In the genomic region with DNA sequence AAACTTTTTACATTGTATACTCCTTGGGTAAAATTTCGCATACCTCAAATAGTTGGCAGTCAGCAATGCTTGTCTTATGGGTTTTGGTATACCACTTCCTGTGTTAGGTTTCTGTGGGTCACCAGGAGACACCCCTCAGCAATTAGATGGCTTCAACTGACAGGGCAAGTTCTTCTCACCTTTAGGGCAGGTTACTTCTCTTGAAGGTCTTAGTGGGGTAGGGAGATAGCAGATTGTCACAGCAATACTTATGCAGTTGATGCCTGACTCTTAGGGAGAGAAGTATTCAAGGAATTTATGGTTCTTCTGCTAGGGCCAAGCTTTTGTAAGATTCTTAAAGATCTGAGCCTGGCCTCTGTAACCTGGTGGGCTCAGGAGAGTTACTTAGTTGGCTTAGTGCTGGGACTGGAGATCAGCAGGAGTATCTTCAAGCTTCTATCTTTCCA, we compare ENCODE assay signal across 9 cellular contexts. TPM values are rescaled to one million over a fixed set of nuclear protein-coding genes. Genes with fewer than 3 reads are reported as not detected.
DNase-seq lines count a peak whose midpoint lies in the region; ATAC-seq, FAIRE-seq and TF ChIP-seq lines count a peak whose summit lies in the region.
"Had no signal": no experiment of that assay in that cellular context is flagged by ENCODE, and none has a peak within 500 bp of the region (broad histone marks: within the 10 kb centered on the region; RNA-seq: fewer than 3 reads in every experiment).

No MANE protein-coding gene starts in this region.

- CTCF ChIA-PET in Panc1 (lab: Charles Lee) = interaction anchor here (0.6 kb wide), 1 partner anchor 975 kb away, joined by 3 read pairs; no protein-coding TSS in a partner anchor

- no peaks in the 10 kb centered on the region for H3K36me3 ChIP-seq in Panc1 (ENCODE audit: control insufficient read depth, insufficient read depth, low read length)

- H3K4me3 ChIP-seq in HFF-Myc (replicated peaks; ENCODE audit: low read depth, low read length) (no peak overlapping the region), Panc1 (ENCODE audit: low read depth in 2 of 2, low read length in 2 of 2) (no peak overlapping the region; a peak in 1 of 4 replicates), fibroblast of mammary gland (ENCODE audit: control insufficient read depth, low read depth, low read length) (no peak overlapping the region)

- BruUV-seq in Panc1 (replicated peaks; lab: Mats Ljungman, UMichigan) = no TSS peak

- POLR2A ChIA-PET in Panc1 (lab: Charles Lee) = no interaction called here

- peak overlapping the region; percentile 77 for H3K27ac ChIP-seq in Panc1 (ENCODE audit: low read length)
- H3K27ac ChIP-seq: parathyroid adenoma had no signal

- H3K4me1 ChIP-seq in Panc1 (ENCODE audit: control insufficient read depth, insufficient read depth, low read length) = peaks cover 65% of the 10 kb centered on the region

- in situ Hi-C loops in Panc1 (cut with HindIII; ENCODE audit: low pct_unique_long_range_greater_than_20kb, low sequenced_read_pairs) = no loop called here

- H3K9me3 ChIP-seq in Panc1 (ENCODE audit: control insufficient read depth, insufficient read depth, low read depth, low read length) = no peaks in the 10 kb centered on the region

- peak; percentile 91 for ATAC-seq in Panc1

- FAIRE-seq in GM12892 (lab: Jason Lieb, UNC) = peak; percentile 83

- no peak for TF ChIP-seq POLR2A in GM12892 (IDR thresholded peaks at IDR 0.05; ENCODE audit: low read depth, low read length)

- TF ChIP-seq CTCF in HFF-Myc (IDR thresholded peaks at IDR 0.05; ENCODE audit: low read depth, low read length, missing control alignments) = no peak
- no peak for TF ChIP-seq CTCF in Panc1 (IDR thresholded peaks at IDR 0.05)
- TF ChIP-seq CTCF in fibroblast of mammary gland (conservative IDR thresholded peaks at IDR 0.05; ENCODE audit: control insufficient read depth, insufficient read depth, low read depth, low read length) = no peak

- intact Hi-C loops in Panc1 (cut with micrococcal nuclease; ENCODE audit: unreplicated experiment) (no loop called here), posterior vena cava (cut with DNase I) (no loop called here)

- H3K27me3 ChIP-seq in Panc1 (ENCODE audit: control insufficient read depth, insufficient read depth, low read length) = no peaks in the 10 kb centered on the region

- DNase-seq in GM12892 (ENCODE audit: insufficient read length) (no peak), HFF-Myc (ENCODE audit: extremely low read depth, low read depth) (peak; percentile 20), Panc1 (ENCODE audit: low read depth, low spot score) (no peak), fibroblast of mammary gland (ENCODE audit: low read depth) (peak; percentile 15), posterior vena cava (ENCODE audit: low spot score) (no peak), NCI-H345 treated with DMSO at 0.1 percent for 48 hours (lab: John Stamatoyannopoulos, UW; ENCODE audit: unreplicated experiment) (no peak), midbrain (lab: John Stamatoyannopoulos, UW) (no peak), T-helper 9 cell (no peak)

RNA-seq across cellular contexts. Expression of gene MKLN1, which starts 42.9 kb away (rescaled TPM):
- polyA plus RNA-seq in GM12892 (2012; ENCODE audit: missing spikeins) = 20.0 TPM
- 46.4 TPM for total RNA-seq in Panc1 (2021; ENCODE audit: unreplicated experiment)
- polyA plus RNA-seq in Panc1 (2012; ENCODE audit: insufficient read length) = 17.1 TPM
- total RNA-seq in posterior vena cava = 10 to 100 TPM; 72.5 to 75.6 TPM

Comparison
In these comparisons a context has a peak if more than half of its experiments do, and no peak if none do; other contexts are left out.
1. DNase-seq: peak in HFF-Myc (single experiment) and fibroblast of mammary gland (single experiment); none in GM12892 (single experiment), Panc1 (single experiment), posterior vena cava (single experiment), NCI-H345 treated with DMSO at 0.1 percent for 48 hours (single experiment), midbrain (single experiment) and T-helper 9 cell (single experiment).